ENCODE assay signal across 1 cellular context in genomic region chr4:113350576-113350975, GRCh38.
TF ChIP-seq lines count a peak whose summit lies in the region.

No MANE protein-coding gene starts in this region.

TF ChIP-seq in GM23338, 12 proteins besides CTCF, POLR2A, EP300 and RAD21 (continued from another document):
- TF ChIP-seq REST (IDR thresholded peaks at IDR 0.05; ENCODE audit: unreplicated experiment), result no peak
- TF ChIP-seq ZNF114 (CRISPR knock-in tag; IDR thresholded peaks at IDR 0.05), result no peak
- no peak for TF ChIP-seq EZH2 (IDR thresholded peaks at IDR 0.05; ENCODE audit: low read depth, unreplicated experiment)
- no peak for TF ChIP-seq NANOG (IDR thresholded peaks at IDR 0.05; ENCODE audit: borderline replicate concordance)
TF ChIP-seq in GM23338: peak in this region for 0.
